Comparison of ENCODE assay signal across 15 cellular contexts in genomic region chr13:46572758-46573384, GRCh38. TPM values are rescaled to one million over a fixed set of nuclear protein-coding genes. Genes with fewer than 3 reads are reported as not detected.
A peak's percentile ranks its signal among the peaks of the same experiment; 100 is the strongest.
DNase-seq lines count a peak whose midpoint lies in the region; ATAC-seq and TF ChIP-seq lines count a peak whose summit lies in the region.
"Had no signal": no experiment of that assay in that cellular context is flagged by ENCODE, and none has a peak within 500 bp of the region (broad histone marks: within the 10 kb centered on the region; RNA-seq: fewer than 3 reads in every experiment).

No MANE protein-coding gene starts in this region.

- intact Hi-C loops in stomach (cut with DNase I; ENCODE audit: low total_unique reads): no loop called here

- H3K9me3 ChIP-seq in stomach (no peaks in the 10 kb centered on the region), smooth muscle cell (replicated peaks; ENCODE audit: low read depth) (no peaks in the 10 kb centered on the region)
- H3K9me3 ChIP-seq: breast epithelium had no signal

- no peak overlapping the region for H2AFZ ChIP-seq in smooth muscle cell (ENCODE audit: low read depth)

- peaks cover 97% of the 10 kb centered on the region for H4K20me1 ChIP-seq in smooth muscle cell (ENCODE audit: low read depth)

- no peaks in the 10 kb centered on the region for H3K36me3 ChIP-seq in stomach
- no peaks in the 10 kb centered on the region for H3K36me3 ChIP-seq in smooth muscle cell (ENCODE audit: low read depth)
- H3K36me3 ChIP-seq: breast epithelium had no signal

- no peak overlapping the region for H3K27ac ChIP-seq in stomach
- H3K27ac ChIP-seq in smooth muscle cell (ENCODE audit: low read depth): no peak overlapping the region
- H3K27ac ChIP-seq: breast epithelium had no signal

- H3K4me1 ChIP-seq in stomach (peaks cover 43 to 90% (median 59%) of the 10 kb centered on the region in 4 donors), smooth muscle cell (ENCODE audit: low read depth) (peaks cover 10% of the 10 kb centered on the region)
- H3K4me1 ChIP-seq: breast epithelium had no signal

- H3K4me3 ChIP-seq in stomach: no peak overlapping the region
- H3K4me3 ChIP-seq in smooth muscle cell: no peak overlapping the region
- H3K4me3 ChIP-seq: breast epithelium had no signal

- no peak for TF ChIP-seq CTCF in stomach (IDR thresholded peaks at IDR 0.05)
- TF ChIP-seq CTCF in smooth muscle cell (IDR thresholded peaks at IDR 0.05; ENCODE audit: borderline replicate concordance, insufficient read depth, poor library complexity, severe bottlenecking): no peak

- TF ChIP-seq EP300 in stomach (IDR thresholded peaks at IDR 0.05): no peak

- H3K79me2 ChIP-seq in smooth muscle cell (ENCODE audit: low read depth): peaks cover 90% of the 10 kb centered on the region

- H3K4me2 ChIP-seq in smooth muscle cell: no peak overlapping the region

- DNase-seq in germinal center (ENCODE audit: low spot score) (peak; percentile 35), stomach (no peak), smooth muscle cell (lab: John Stamatoyannopoulos, UW; ENCODE audit: unreplicated experiment) (no peak), NCI-H2227 treated with DMSO at 0.1 percent for 48 hours (lab: John Stamatoyannopoulos, UW) (no peak), NCI-H1105 treated with DMSO at 0.1 percent for 48 hours (lab: John Stamatoyannopoulos, UW) (no peak)
- DNase-seq: activated CD4-positive, alpha-beta T cell treated with anti-CD3 and anti-CD28 coated beads, Interleukin-2, amount 50 U/mL, for 4 hours; activated gamma-delta T cell; DND-41; kidney; stimulated activated CD4-positive, alpha-beta T cell treated with anti-CD3 and anti-CD28 coated beads, Interleukin-4, amount 100 ng/mL, for 4 hours; T-cell had no signal

- no peak overlapping the region for H3K9ac ChIP-seq in smooth muscle cell (ENCODE audit: low read depth)

- H3K27me3 ChIP-seq in stomach (no peaks in the 10 kb centered on the region), smooth muscle cell (ENCODE audit: low read depth) (no peaks in the 10 kb centered on the region)
- H3K27me3 ChIP-seq: breast epithelium had no signal

- no peaks in the 10 kb centered on the region for H3F3A ChIP-seq in smooth muscle cell (ENCODE audit: low read depth)

- 78 to 88% (median 85%) methylated on average over 5 of the region's 5 CpGs for WGBS in stomach, 5 donors
- WGBS in smooth muscle cell (ENCODE audit: low lambda C conversion rate): 94% methylated on average over 5 of the region's 5 CpGs

- no peak for TF ChIP-seq POLR2A in stomach (IDR thresholded peaks at IDR 0.05)

- ATAC-seq in GM18502 (IDR thresholded peaks at IDR 0.05; ENCODE audit: poor library complexity, unreplicated experiment) (peak; percentile 32), GM21447 (IDR thresholded peaks at IDR 0.05; ENCODE audit: unreplicated experiment) (peak; percentile 53), HG03139 (IDR thresholded peaks at IDR 0.05; ENCODE audit: unreplicated experiment) (peak; percentile 45)
- ATAC-seq: T-cell had no signal

RNA-seq across cellular contexts. Expression of gene LRCH1, which starts 19.9 kb away (rescaled TPM):
- total RNA-seq in stomach (10 to 100 TPM; 14.2 to 70.6 (median 50.9) TPM), smooth muscle cell (15.9 and 27.7 TPM in 2 replicates)
- polyA plus RNA-seq in stomach (1 to 10 TPM; 5.4 to 8.4 (median 7.5) TPM), smooth muscle cell (9.2 and 9.4 TPM in 2 replicates)
